ENCODE assay signal across 1 cellular context in genomic region chr18:79111483-79111882, GRCh38.
TF ChIP-seq lines count a peak whose summit lies in the region.

No MANE protein-coding gene starts in this region.

TF ChIP-seq in HepG2, 621 proteins besides CTCF, POLR2A, EP300 and RAD21 (continued from another document):
- no peak for TF ChIP-seq PRDM10 (CRISPR knock-in tag; IDR thresholded peaks at IDR 0.05; ENCODE audit: low read depth)
- TF ChIP-seq SP4 (CRISPR knock-in tag; IDR thresholded peaks at IDR 0.05) = no peak
- TF ChIP-seq NFATC3 (CRISPR knock-in tag; IDR thresholded peaks at IDR 0.05) = no peak
- no peak for TF ChIP-seq ZMAT5 (CRISPR knock-in tag; IDR thresholded peaks at IDR 0.05; ENCODE audit: borderline replicate concordance, low read depth)
- peak; percentile 43; the same call in 1 of the 2 replicates for TF ChIP-seq HNF4A (CRISPR knock-in tag; IDR thresholded peaks at IDR 0.05)
- TF ChIP-seq NR2F1 (CRISPR knock-in tag; IDR thresholded peaks at IDR 0.05) = 0 out of 4 replicates have a peak, but pooled peaks of 1 of the 2 experiments have one; percentile 40
- no peak for TF ChIP-seq ZBTB37 (CRISPR knock-in tag; IDR thresholded peaks at IDR 0.05)
- no peak for TF ChIP-seq RARG (CRISPR knock-in tag; IDR thresholded peaks at IDR 0.05; ENCODE audit: low read depth)
- no peak for TF ChIP-seq RORA (CRISPR knock-in tag; IDR thresholded peaks at IDR 0.05)
- peak; percentile 18; the same call in 1 of the 2 replicates for TF ChIP-seq ARID5B (CRISPR knock-in tag; IDR thresholded peaks at IDR 0.05)
- no peak for TF ChIP-seq DMAP1 (CRISPR knock-in tag; IDR thresholded peaks at IDR 0.05)
- no peak for TF ChIP-seq KMT2B (CRISPR knock-in tag; IDR thresholded peaks at IDR 0.05)
- 0 out of 2 replicates have a peak, but pooled peaks have one; percentile 8 for TF ChIP-seq MAFF (IDR thresholded peaks at IDR 0.05; ENCODE audit: low read depth, low read length)
- TF ChIP-seq KLF15 (CRISPR knock-in tag; IDR thresholded peaks at IDR 0.05; ENCODE audit: borderline replicate concordance) = no peak
- no peak for TF ChIP-seq ETS1 (CRISPR knock-in tag; IDR thresholded peaks at IDR 0.05)
- 0 out of 2 replicates have a peak, but pooled peaks have one; percentile 17 for TF ChIP-seq BCL6 (CRISPR knock-in tag; IDR thresholded peaks at IDR 0.05)
- TF ChIP-seq YY1 (IDR thresholded peaks at IDR 0.05; ENCODE audit: insufficient read depth, insufficient replicate concordance, low read depth, low read length) = no peak
- TF ChIP-seq NR2F6 (IDR thresholded peaks at IDR 0.05) = peak; percentile 62
- TF ChIP-seq NR2F6 (CRISPR knock-in tag; IDR thresholded peaks at IDR 0.05) = peak; percentile 48; the same call in 1 of the 2 replicates
- no peak for TF ChIP-seq ISX (CRISPR knock-in tag; conservative IDR thresholded peaks at IDR 0.05)
- TF ChIP-seq AHDC1 (CRISPR knock-in tag; IDR thresholded peaks at IDR 0.05; ENCODE audit: borderline replicate concordance) = peak; percentile 22; the same call in 1 of the 2 replicates
- TF ChIP-seq FOXA3 (CRISPR knock-in tag; IDR thresholded peaks at IDR 0.05) = 0 out of 2 replicates have a peak, but pooled peaks have one; percentile 22
- TF ChIP-seq ZBTB33 (CRISPR knock-in tag; IDR thresholded peaks at IDR 0.05) = no peak
- no peak for TF ChIP-seq ZNF280D (CRISPR knock-in tag; IDR thresholded peaks at IDR 0.05)
- TF ChIP-seq SRSF4 (IDR thresholded peaks at IDR 0.05; ENCODE audit: low read depth, low read length, poor library complexity, severe bottlenecking) = no peak
- TF ChIP-seq SIX4 (CRISPR knock-in tag; IDR thresholded peaks at IDR 0.05) = no peak
- no peak for TF ChIP-seq IKZF5 (CRISPR knock-in tag; IDR thresholded peaks at IDR 0.05)
- no peak for TF ChIP-seq ZFP37 (CRISPR knock-in tag; IDR thresholded peaks at IDR 0.05; ENCODE audit: borderline replicate concordance)
